In the genomic region with DNA sequence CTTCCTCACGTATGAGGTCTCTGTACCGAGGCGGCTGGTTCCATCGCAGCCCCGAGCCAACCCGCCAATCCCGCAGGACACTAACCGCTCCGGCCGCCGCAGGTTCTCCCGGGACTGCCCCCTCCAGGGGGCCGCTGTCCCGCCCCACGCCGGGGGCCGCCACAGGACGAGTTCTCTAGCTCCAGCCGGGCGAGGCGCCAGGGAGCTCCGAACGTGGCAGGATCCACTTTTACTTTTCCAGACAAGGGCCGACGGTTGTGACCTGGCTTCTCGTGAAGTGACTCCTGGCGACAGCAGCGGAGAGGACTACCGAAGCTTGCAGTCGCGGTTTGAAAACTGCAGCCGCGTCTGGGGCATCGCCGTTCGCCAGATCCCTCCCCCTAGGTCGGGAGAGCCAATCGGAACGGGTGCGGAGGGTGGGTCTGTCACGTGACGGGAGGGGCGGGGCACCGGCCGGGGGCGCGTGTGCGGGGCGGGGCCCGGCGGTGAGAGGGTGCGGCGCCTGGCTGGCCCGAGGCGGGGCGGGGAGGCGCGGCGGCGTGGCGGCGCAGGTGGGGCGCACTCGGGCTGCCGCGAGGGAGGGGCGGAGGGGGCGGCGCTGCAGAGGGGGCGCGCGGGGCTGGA, we compare ENCODE assay signal across 1 cellular context.
TF ChIP-seq lines count a peak whose summit lies in the region.

A gene (minus strand): TSS at position 331 of the 624 bp plus-strand sequence. CDS start 8,195 bp downstream, outside the sequence.

TF ChIP-seq in HepG2, 621 proteins besides CTCF, POLR2A, EP300 and RAD21 (continued from another document and continues in another):
- TF ChIP-seq ZNF773 (CRISPR knock-in tag; IDR thresholded peaks at IDR 0.05; ENCODE audit: borderline replicate concordance) = no peak; the same call in 1 of the 2 replicates
- peak; percentile 63; the same call in 1 of the 2 replicates for TF ChIP-seq RNF2 (conservative IDR thresholded peaks at IDR 0.05; ENCODE audit: low read depth)
- TF ChIP-seq, protein P1, sequence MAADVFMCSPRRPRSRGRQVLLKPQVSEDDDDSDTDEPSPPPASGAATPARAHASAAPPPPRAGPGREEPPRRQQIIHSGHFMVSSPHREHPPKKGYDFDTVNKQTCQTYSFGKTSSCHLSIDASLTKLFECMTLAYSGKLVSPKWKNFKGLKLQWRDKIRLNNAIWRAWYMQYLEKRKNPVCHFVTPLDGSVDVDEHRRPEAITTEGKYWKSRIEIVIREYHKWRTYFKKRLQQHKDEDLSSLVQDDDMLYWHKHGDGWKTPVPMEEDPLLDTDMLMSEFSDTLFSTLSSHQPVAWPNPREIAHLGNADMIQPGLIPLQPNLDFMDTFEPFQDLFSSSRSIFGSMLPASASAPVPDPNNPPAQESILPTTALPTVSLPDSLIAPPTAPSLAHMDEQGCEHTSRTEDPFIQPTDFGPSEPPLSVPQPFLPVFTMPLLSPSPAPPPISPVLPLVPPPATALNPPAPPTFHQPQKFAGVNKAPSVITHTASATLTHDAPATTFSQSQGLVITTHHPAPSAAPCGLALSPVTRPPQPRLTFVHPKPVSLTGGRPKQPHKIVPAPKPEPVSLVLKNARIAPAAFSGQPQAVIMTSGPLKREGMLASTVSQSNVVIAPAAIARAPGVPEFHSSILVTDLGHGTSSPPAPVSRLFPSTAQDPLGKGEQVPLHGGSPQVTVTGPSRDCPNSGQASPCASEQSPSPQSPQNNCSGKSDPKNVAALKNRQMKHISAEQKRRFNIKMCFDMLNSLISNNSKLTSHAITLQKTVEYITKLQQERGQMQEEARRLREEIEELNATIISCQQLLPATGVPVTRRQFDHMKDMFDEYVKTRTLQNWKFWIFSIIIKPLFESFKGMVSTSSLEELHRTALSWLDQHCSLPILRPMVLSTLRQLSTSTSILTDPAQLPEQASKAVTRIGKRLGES (CRISPR knock-in tag; IDR thresholded peaks at IDR 0.05; ENCODE audit: borderline replicate concordance) = 0 out of 2 replicates have a peak, but pooled peaks have one; percentile 33
- TF ChIP-seq, protein P2, sequence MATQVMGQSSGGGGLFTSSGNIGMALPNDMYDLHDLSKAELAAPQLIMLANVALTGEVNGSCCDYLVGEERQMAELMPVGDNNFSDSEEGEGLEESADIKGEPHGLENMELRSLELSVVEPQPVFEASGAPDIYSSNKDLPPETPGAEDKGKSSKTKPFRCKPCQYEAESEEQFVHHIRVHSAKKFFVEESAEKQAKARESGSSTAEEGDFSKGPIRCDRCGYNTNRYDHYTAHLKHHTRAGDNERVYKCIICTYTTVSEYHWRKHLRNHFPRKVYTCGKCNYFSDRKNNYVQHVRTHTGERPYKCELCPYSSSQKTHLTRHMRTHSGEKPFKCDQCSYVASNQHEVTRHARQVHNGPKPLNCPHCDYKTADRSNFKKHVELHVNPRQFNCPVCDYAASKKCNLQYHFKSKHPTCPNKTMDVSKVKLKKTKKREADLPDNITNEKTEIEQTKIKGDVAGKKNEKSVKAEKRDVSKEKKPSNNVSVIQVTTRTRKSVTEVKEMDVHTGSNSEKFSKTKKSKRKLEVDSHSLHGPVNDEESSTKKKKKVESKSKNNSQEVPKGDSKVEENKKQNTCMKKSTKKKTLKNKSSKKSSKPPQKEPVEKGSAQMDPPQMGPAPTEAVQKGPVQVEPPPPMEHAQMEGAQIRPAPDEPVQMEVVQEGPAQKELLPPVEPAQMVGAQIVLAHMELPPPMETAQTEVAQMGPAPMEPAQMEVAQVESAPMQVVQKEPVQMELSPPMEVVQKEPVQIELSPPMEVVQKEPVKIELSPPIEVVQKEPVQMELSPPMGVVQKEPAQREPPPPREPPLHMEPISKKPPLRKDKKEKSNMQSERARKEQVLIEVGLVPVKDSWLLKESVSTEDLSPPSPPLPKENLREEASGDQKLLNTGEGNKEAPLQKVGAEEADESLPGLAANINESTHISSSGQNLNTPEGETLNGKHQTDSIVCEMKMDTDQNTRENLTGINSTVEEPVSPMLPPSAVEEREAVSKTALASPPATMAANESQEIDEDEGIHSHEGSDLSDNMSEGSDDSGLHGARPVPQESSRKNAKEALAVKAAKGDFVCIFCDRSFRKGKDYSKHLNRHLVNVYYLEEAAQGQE (IDR thresholded peaks at IDR 0.05; ENCODE audit: borderline replicate concordance in 1 of 2, low read depth in 1 of 2, low read length in 2 of 2) = peak in 1 of 2 experiments; percentile 46; a peak in 1 of 4 replicates
- peak; percentile 28; the same call in 1 of the 2 replicates for TF ChIP-seq ZNF792 (CRISPR knock-in tag; IDR thresholded peaks at IDR 0.05)
- no peak for TF ChIP-seq ZNF326 (CRISPR knock-in tag; IDR thresholded peaks at IDR 0.05; ENCODE audit: borderline replicate concordance)
- TF ChIP-seq, protein P3, sequence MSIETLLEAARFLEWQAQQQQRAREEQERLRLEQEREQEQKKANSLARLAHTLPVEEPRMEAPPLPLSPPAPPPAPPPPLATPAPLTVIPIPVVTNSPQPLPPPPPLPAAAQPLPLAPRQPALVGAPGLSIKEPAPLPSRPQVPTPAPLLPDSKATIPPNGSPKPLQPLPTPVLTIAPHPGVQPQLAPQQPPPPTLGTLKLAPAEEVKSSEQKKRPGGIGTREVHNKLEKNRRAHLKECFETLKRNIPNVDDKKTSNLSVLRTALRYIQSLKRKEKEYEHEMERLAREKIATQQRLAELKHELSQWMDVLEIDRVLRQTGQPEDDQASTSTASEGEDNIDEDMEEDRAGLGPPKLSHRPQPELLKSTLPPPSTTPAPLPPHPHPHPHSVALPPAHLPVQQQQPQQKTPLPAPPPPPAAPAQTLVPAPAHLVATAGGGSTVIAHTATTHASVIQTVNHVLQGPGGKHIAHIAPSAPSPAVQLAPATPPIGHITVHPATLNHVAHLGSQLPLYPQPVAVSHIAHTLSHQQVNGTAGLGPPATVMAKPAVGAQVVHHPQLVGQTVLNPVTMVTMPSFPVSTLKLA (IDR thresholded peaks at IDR 0.05) = 0 out of 2 replicates have a peak, but pooled peaks have one; percentile 16
- TF ChIP-seq, protein P4, sequence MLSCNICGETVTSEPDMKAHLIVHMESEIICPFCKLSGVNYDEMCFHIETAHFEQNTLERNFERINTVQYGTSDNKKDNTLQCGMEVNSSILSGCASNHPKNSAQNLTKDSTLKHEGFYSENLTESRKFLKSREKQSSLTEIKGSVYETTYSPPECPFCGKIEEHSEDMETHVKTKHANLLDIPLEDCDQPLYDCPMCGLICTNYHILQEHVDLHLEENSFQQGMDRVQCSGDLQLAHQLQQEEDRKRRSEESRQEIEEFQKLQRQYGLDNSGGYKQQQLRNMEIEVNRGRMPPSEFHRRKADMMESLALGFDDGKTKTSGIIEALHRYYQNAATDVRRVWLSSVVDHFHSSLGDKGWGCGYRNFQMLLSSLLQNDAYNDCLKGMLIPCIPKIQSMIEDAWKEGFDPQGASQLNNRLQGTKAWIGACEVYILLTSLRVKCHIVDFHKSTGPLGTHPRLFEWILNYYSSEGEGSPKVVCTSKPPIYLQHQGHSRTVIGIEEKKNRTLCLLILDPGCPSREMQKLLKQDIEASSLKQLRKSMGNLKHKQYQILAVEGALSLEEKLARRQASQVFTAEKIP (CRISPR knock-in tag; IDR thresholded peaks at IDR 0.05; ENCODE audit: borderline replicate concordance) = no peak
- peak; percentile 97 for TF ChIP-seq TAF1 (CRISPR knock-in tag; IDR thresholded peaks at IDR 0.05)
- TF ChIP-seq, protein P5, sequence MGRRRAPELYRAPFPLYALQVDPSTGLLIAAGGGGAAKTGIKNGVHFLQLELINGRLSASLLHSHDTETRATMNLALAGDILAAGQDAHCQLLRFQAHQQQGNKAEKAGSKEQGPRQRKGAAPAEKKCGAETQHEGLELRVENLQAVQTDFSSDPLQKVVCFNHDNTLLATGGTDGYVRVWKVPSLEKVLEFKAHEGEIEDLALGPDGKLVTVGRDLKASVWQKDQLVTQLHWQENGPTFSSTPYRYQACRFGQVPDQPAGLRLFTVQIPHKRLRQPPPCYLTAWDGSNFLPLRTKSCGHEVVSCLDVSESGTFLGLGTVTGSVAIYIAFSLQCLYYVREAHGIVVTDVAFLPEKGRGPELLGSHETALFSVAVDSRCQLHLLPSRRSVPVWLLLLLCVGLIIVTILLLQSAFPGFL (CRISPR knock-in tag; IDR thresholded peaks at IDR 0.05) = peak; percentile 69; the same call in 1 of the 2 replicates
- peak; percentile 30; the same call in 1 of the 2 replicates for TF ChIP-seq FOSL1 (CRISPR knock-in tag; IDR thresholded peaks at IDR 0.05; ENCODE audit: borderline replicate concordance)
- peak; percentile 95 for TF ChIP-seq ASH2L (IDR thresholded peaks at IDR 0.05; ENCODE audit: insufficient read length, low read depth, low read length)
- TF ChIP-seq, protein P6, sequence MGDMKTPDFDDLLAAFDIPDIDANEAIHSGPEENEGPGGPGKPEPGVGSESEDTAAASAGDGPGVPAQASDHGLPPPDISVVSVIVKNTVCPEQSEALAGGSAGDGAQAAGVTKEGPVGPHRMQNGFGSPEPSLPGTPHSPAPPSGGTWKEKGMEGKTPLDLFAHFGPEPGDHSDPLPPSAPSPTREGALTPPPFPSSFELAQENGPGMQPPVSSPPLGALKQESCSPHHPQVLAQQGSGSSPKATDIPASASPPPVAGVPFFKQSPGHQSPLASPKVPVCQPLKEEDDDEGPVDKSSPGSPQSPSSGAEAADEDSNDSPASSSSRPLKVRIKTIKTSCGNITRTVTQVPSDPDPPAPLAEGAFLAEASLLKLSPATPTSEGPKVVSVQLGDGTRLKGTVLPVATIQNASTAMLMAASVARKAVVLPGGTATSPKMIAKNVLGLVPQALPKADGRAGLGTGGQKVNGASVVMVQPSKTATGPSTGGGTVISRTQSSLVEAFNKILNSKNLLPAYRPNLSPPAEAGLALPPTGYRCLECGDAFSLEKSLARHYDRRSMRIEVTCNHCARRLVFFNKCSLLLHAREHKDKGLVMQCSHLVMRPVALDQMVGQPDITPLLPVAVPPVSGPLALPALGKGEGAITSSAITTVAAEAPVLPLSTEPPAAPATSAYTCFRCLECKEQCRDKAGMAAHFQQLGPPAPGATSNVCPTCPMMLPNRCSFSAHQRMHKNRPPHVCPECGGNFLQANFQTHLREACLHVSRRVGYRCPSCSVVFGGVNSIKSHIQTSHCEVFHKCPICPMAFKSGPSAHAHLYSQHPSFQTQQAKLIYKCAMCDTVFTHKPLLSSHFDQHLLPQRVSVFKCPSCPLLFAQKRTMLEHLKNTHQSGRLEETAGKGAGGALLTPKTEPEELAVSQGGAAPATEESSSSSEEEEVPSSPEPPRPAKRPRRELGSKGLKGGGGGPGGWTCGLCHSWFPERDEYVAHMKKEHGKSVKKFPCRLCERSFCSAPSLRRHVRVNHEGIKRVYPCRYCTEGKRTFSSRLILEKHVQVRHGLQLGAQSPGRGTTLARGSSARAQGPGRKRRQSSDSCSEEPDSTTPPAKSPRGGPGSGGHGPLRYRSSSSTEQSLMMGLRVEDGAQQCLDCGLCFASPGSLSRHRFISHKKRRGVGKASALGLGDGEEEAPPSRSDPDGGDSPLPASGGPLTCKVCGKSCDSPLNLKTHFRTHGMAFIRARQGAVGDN (CRISPR knock-in tag; IDR thresholded peaks at IDR 0.05) = peak; percentile 71
- TF ChIP-seq ZFP90 (CRISPR knock-in tag; IDR thresholded peaks at IDR 0.05; ENCODE audit: borderline replicate concordance) = peak; percentile 62; the same call in 1 of the 2 replicates
- TF ChIP-seq NFYB (CRISPR knock-in tag; IDR thresholded peaks at IDR 0.05) = peak; percentile 69
- TF ChIP-seq REPIN1 (CRISPR knock-in tag; IDR thresholded peaks at IDR 0.05; ENCODE audit: borderline replicate concordance, low read depth) = peak; percentile 24; the same call in 1 of the 2 replicates
- TF ChIP-seq, protein P7, sequence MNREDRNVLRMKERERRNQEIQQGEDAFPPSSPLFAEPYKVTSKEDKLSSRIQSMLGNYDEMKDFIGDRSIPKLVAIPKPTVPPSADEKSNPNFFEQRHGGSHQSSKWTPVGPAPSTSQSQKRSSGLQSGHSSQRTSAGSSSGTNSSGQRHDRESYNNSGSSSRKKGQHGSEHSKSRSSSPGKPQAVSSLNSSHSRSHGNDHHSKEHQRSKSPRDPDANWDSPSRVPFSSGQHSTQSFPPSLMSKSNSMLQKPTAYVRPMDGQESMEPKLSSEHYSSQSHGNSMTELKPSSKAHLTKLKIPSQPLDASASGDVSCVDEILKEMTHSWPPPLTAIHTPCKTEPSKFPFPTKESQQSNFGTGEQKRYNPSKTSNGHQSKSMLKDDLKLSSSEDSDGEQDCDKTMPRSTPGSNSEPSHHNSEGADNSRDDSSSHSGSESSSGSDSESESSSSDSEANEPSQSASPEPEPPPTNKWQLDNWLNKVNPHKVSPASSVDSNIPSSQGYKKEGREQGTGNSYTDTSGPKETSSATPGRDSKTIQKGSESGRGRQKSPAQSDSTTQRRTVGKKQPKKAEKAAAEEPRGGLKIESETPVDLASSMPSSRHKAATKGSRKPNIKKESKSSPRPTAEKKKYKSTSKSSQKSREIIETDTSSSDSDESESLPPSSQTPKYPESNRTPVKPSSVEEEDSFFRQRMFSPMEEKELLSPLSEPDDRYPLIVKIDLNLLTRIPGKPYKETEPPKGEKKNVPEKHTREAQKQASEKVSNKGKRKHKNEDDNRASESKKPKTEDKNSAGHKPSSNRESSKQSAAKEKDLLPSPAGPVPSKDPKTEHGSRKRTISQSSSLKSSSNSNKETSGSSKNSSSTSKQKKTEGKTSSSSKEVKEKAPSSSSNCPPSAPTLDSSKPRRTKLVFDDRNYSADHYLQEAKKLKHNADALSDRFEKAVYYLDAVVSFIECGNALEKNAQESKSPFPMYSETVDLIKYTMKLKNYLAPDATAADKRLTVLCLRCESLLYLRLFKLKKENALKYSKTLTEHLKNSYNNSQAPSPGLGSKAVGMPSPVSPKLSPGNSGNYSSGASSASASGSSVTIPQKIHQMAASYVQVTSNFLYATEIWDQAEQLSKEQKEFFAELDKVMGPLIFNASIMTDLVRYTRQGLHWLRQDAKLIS (CRISPR knock-in tag; IDR thresholded peaks at IDR 0.05) = no peak
- TF ChIP-seq, protein P8, sequence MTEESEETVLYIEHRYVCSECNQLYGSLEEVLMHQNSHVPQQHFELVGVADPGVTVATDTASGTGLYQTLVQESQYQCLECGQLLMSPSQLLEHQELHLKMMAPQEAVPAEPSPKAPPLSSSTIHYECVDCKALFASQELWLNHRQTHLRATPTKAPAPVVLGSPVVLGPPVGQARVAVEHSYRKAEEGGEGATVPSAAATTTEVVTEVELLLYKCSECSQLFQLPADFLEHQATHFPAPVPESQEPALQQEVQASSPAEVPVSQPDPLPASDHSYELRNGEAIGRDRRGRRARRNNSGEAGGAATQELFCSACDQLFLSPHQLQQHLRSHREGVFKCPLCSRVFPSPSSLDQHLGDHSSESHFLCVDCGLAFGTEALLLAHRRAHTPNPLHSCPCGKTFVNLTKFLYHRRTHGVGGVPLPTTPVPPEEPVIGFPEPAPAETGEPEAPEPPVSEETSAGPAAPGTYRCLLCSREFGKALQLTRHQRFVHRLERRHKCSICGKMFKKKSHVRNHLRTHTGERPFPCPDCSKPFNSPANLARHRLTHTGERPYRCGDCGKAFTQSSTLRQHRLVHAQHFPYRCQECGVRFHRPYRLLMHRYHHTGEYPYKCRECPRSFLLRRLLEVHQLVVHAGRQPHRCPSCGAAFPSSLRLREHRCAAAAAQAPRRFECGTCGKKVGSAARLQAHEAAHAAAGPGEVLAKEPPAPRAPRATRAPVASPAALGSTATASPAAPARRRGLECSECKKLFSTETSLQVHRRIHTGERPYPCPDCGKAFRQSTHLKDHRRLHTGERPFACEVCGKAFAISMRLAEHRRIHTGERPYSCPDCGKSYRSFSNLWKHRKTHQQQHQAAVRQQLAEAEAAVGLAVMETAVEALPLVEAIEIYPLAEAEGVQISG (CRISPR knock-in tag; IDR thresholded peaks at IDR 0.05) = peak; percentile 50; the same call in 1 of the 2 replicates
- TF ChIP-seq, protein P9, sequence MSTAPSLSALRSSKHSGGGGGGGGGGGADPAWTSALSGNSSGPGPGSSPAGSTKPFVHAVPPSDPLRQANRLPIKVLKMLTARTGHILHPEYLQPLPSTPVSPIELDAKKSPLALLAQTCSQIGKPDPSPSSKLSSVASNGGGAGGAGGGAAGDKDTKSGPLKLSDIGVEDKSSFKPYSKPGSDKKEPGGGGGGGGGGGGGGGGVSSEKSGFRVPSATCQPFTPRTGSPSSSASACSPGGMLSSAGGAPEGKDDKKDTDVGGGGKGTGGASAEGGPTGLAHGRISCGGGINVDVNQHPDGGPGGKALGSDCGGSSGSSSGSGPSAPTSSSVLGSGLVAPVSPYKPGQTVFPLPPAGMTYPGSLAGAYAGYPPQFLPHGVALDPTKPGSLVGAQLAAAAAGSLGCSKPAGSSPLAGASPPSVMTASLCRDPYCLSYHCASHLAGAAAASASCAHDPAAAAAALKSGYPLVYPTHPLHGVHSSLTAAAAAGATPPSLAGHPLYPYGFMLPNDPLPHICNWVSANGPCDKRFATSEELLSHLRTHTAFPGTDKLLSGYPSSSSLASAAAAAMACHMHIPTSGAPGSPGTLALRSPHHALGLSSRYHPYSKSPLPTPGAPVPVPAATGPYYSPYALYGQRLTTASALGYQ (CRISPR knock-in tag; IDR thresholded peaks at IDR 0.05) = no peak
